Comparison of ENCODE assay signal across 9 cellular contexts in genomic region chr5:135493406-135494180, GRCh38. TPM values are rescaled to one million over a fixed set of nuclear protein-coding genes. Genes with fewer than 3 reads are reported as not detected.
A peak's percentile ranks its signal among the peaks of the same experiment; 100 is the strongest.
DNase-seq lines count a peak whose midpoint lies in the region; ATAC-seq and TF ChIP-seq lines count a peak whose summit lies in the region.
"Had no signal": no experiment of that assay in that cellular context is flagged by ENCODE, and none has a peak within 500 bp of the region (broad histone marks: within the 10 kb centered on the region; RNA-seq: fewer than 3 reads in every experiment).

No MANE protein-coding gene starts in this region.

- H3F3A ChIP-seq in GM23338 (replicated peaks; ENCODE audit: low read depth) (peaks cover 13% of the 10 kb centered on the region; the same call in 1 of the 2 replicates), PC-9 (ENCODE audit: insufficient read depth, low read depth) (no peaks in the 10 kb centered on the region)

- H3K4me1 ChIP-seq in GM23338 (ENCODE audit: insufficient read depth) (peaks cover 33% of the 10 kb centered on the region), PC-9 (replicated peaks; ENCODE audit: insufficient read depth) (peaks cover 5% of the 10 kb centered on the region), OCI-LY7 (ENCODE audit: insufficient read depth, low read length, poor library complexity, severe bottlenecking) (no peaks in the 10 kb centered on the region), spleen (peaks cover 0 to 32% (median 20%) of the 10 kb centered on the region in 6 donors)

- H3K9me2 ChIP-seq in GM23338 (ENCODE audit: insufficient read depth) = peaks cover 4% of the 10 kb centered on the region; the same call in 1 of the 2 replicates
- no peaks in the 10 kb centered on the region for H3K9me2 ChIP-seq in PC-9 (ENCODE audit: insufficient read depth)
- no peaks in the 10 kb centered on the region for H3K9me2 ChIP-seq in OCI-LY7 (ENCODE audit: insufficient read depth, low read length)

- no peak for ATAC-seq in GM23338

- CTCF ChIA-PET in PC-9 (lab: Charles Lee) = interaction anchor here (0.6 kb wide), 1 partner anchor 399 kb away, joined by 3 read pairs; no protein-coding TSS in a partner anchor
- CTCF ChIA-PET in OCI-LY7 (lab: Charles Lee; ENCODE audit: unreplicated experiment) = no interaction called here

- H3K9me3 ChIP-seq in PC-9 (ENCODE audit: insufficient read depth, low read depth) (no peaks in the 10 kb centered on the region), OCI-LY7 (ENCODE audit: low read length) (no peaks in the 10 kb centered on the region), spleen (no peaks in the 10 kb centered on the region)

- H3K27ac Mint-ChIP-seq in GM23338 = no peak overlapping the region
- H3K27ac Mint-ChIP-seq in activated CD4-positive, alpha-beta T cell treated with anti-CD3 and anti-CD28 coated beads, Interleukin-2, amount 10 ng/mL, durations not matched to agents 24 days and 14 days = no peak overlapping the region

- peaks cover 29% of the 10 kb centered on the region for H3K4me1 Mint-ChIP-seq in GM23338
- peaks cover 4% of the 10 kb centered on the region for H3K4me1 Mint-ChIP-seq in activated CD4-positive, alpha-beta T cell treated with anti-CD3 and anti-CD28 coated beads, Interleukin-2, amount 10 ng/mL, durations not matched to agents 24 days and 14 days

- H4K20me1 ChIP-seq in GM23338 (replicated peaks; ENCODE audit: insufficient read depth) (peaks cover 10% of the 10 kb centered on the region; the same call in 1 of the 2 replicates), PC-9 (ENCODE audit: insufficient read depth) (no peaks in the 10 kb centered on the region), OCI-LY7 (ENCODE audit: insufficient read depth, low read length) (no peaks in the 10 kb centered on the region)

- no peak for TF ChIP-seq POLR2A in spleen (IDR thresholded peaks at IDR 0.05)

- intact Hi-C loops in PC-9 (cut with micrococcal nuclease; ENCODE audit: unreplicated experiment) = no loop called here
- intact Hi-C loops in OCI-LY7 (cut with micrococcal nuclease; ENCODE audit: unreplicated experiment) = no loop called here
- intact Hi-C loops in activated CD4-positive, alpha-beta T cell treated with anti-CD3 and anti-CD28 coated beads, Interleukin-2, amount 10 ng/mL, durations not matched to agents 24 days and 14 days (cut with micrococcal nuclease) = no loop called here
- intact Hi-C loops in spleen (cut with DNase I; ENCODE audit: low total_unique reads) = no loop called here

- TF ChIP-seq CTCF in GM23338 (conservative IDR thresholded peaks at IDR 0.05; ENCODE audit: low read depth in 2 of 2) = no peak
- TF ChIP-seq CTCF in PC-9 (conservative IDR thresholded peaks at IDR 0.05) = no peak
- no peak for TF ChIP-seq CTCF in OCI-LY7 (conservative IDR thresholded peaks at IDR 0.05; ENCODE audit: low read length)
- no peak for TF ChIP-seq CTCF in spleen (IDR thresholded peaks at IDR 0.05 in 8 of 11, conservative IDR thresholded peaks at IDR 0.05 in 3 of 11)

- no peak overlapping the region for H3K4me3 Mint-ChIP-seq in GM23338
- no peak overlapping the region for H3K4me3 Mint-ChIP-seq in activated CD4-positive, alpha-beta T cell treated with anti-CD3 and anti-CD28 coated beads, Interleukin-2, amount 10 ng/mL, durations not matched to agents 24 days and 14 days

- POLR2A ChIA-PET in PC-9 (lab: Charles Lee; ENCODE audit: unreplicated experiment) (no interaction called here), OCI-LY7 (lab: Charles Lee) (no interaction called here)

- H3K4me2 ChIP-seq in GM23338 (no peak overlapping the region), PC-9 (peak overlapping the region; percentile 40), OCI-LY7 (ENCODE audit: low read length) (no peak overlapping the region)

- H2AFZ ChIP-seq in GM23338 (no peak overlapping the region), PC-9 (0 out of 2 replicates have a peak overlapping the region, but pooled peaks have one; percentile 19), OCI-LY7 (ENCODE audit: low read length) (no peak overlapping the region)

- H3K36me3 Mint-ChIP-seq in GM23338 (ENCODE audit: low read depth) = no peaks in the 10 kb centered on the region
- peaks cover 2% of the 10 kb centered on the region for H3K36me3 Mint-ChIP-seq in activated CD4-positive, alpha-beta T cell treated with anti-CD3 and anti-CD28 coated beads, Interleukin-2, amount 10 ng/mL, durations not matched to agents 24 days and 14 days (ENCODE audit: low read depth)

- H3K36me3 ChIP-seq in GM23338 (ENCODE audit: insufficient read depth) (no peaks in the 10 kb centered on the region), PC-9 (ENCODE audit: low read depth) (no peaks in the 10 kb centered on the region), OCI-LY7 (ENCODE audit: insufficient read depth, low read length) (no peaks in the 10 kb centered on the region), spleen (no peaks in the 10 kb centered on the region)

- H3K9me3 Mint-ChIP-seq in GM23338 = 0 out of 3 replicates have a peak, but pooled peaks cover under 1% of the 10 kb centered on the region
- no peaks in the 10 kb centered on the region for H3K9me3 Mint-ChIP-seq in activated CD4-positive, alpha-beta T cell treated with anti-CD3 and anti-CD28 coated beads, Interleukin-2, amount 10 ng/mL, durations not matched to agents 24 days and 14 days

- no TSS peak for BruUV-seq in PC-9 (replicated peaks; lab: Mats Ljungman, UMichigan)
- BruUV-seq in OCI-LY7 (replicated peaks; lab: Mats Ljungman, UMichigan) = no TSS peak

- H3K79me2 ChIP-seq in GM23338 (replicated peaks; ENCODE audit: insufficient read depth) = no peaks in the 10 kb centered on the region
- no peaks in the 10 kb centered on the region for H3K79me2 ChIP-seq in PC-9 (ENCODE audit: low read depth)
- H3K79me2 ChIP-seq in OCI-LY7 (ENCODE audit: insufficient read depth, low read depth, low read length) = no peaks in the 10 kb centered on the region

- DNase-seq in GM23338 (ENCODE audit: low spot score) (peak; percentile 39), PC-9 (peak; percentile 4 to 49), epithelial cell of prostate (ENCODE audit: low read depth, low spot score) (peak; percentile 76), OCI-LY7 (ENCODE audit: low spot score) (no peak), spleen (no peak), GDM1 (lab: John Stamatoyannopoulos, UW) (no peak)
- no peak for DNase-seq in activated CD4-positive, alpha-beta T cell treated with anti-CD3 and anti-CD28 coated beads, Interleukin-2, amount 10 ng/mL, durations not matched to agents 24 days and 14 days
- DNase-seq: NCI-H1436 treated with DMSO at 0.1 percent for 48 hours had no signal

- H3K27ac ChIP-seq in GM23338 (ENCODE audit: low read depth) (no peak overlapping the region), PC-9 (peak overlapping the region; percentile 46; the same call in 1 of the 2 replicates), epithelial cell of prostate (peak overlapping the region; percentile 92), skin epidermis (peak overlapping the region in 17 of 21 experiments; percentile 5 to 77 (median 59)), OCI-LY7 (ENCODE audit: low read depth, low read length, poor library complexity, severe bottlenecking) (no peak overlapping the region), spleen (no peak overlapping the region)

- H3K4me3 ChIP-seq in GM23338 = no peak overlapping the region
- no peak overlapping the region for H3K4me3 ChIP-seq in PC-9
- H3K4me3 ChIP-seq in skin epidermis = no peak overlapping the region
- no peak overlapping the region for H3K4me3 ChIP-seq in OCI-LY7 (ENCODE audit: low read depth, low read length, poor library complexity, severe bottlenecking)
- no peak overlapping the region for H3K4me3 ChIP-seq in spleen

- H3K27me3 ChIP-seq in GM23338 (ENCODE audit: insufficient read depth) = peaks cover 100% of the 10 kb centered on the region
- H3K27me3 ChIP-seq in PC-9 (ENCODE audit: insufficient read depth, low read depth) = peaks cover 9% of the 10 kb centered on the region
- H3K27me3 ChIP-seq in spleen (replicated peaks in 1 of 7) = peaks cover 3 to 76% (median 36%) of the 10 kb centered on the region in 7 donors

- H3K27me3 Mint-ChIP-seq in GM23338 (ENCODE audit: insufficient read depth, low read depth, poor library complexity) = peaks cover 85% of the 10 kb centered on the region
- peaks cover 66% of the 10 kb centered on the region for H3K27me3 Mint-ChIP-seq in activated CD4-positive, alpha-beta T cell treated with anti-CD3 and anti-CD28 coated beads, Interleukin-2, amount 10 ng/mL, durations not matched to agents 24 days and 14 days

- WGBS in spleen, 5 donors = 71 to 82% (median 74%) methylated on average over 8 of the region's 8 CpGs

RNA-seq across cellular contexts. Expression of gene TIFAB, which starts 41.4 kb away (rescaled TPM):
- not detected in 2 replicates for total RNA-seq in GM23338 (2014; rRNA removed; shearing (Covaris generic))
- polyA plus RNA-seq in GM23338 (2016; fragmentation: Nextera tagmentation; extraction: Ambion mirVana) (not detected in 2 replicates), spleen (1 to 10 TPM in 1 of 3 donors, under 1 TPM in 2; 0.48 to 1.4 (median 0.74) TPM)
- total RNA-seq in PC-9 (2021) (not detected in 2 replicates), OCI-LY7 (2022) (not detected in 2 replicates), spleen (1 to 10 TPM in 4 of 7 donors, under 1 TPM in 3; 0.37 to 4.0 (median 1.8) TPM)
- total RNA-seq in OCI-LY7 (2014; rRNA removed; shearing (Covaris generic)) = not detected in 2 replicates
- total RNA-seq in activated CD4-positive, alpha-beta T cell treated with anti-CD3 and anti-CD28 coated beads, Interleukin-2, amount 10 ng/mL, durations not matched to agents 24 days and 14 days = not detected in 2 replicates

RNA-seq across cellular contexts. Expression of gene NEUROG1, which starts 42.2 kb away (rescaled TPM):
- total RNA-seq in GM23338 (2014; rRNA removed; shearing (Covaris generic)) = not detected in 2 replicates
- polyA plus RNA-seq in GM23338 (2016; fragmentation: Nextera tagmentation; extraction: Ambion mirVana) = 0.16 TPM in 1 of 2 replicates, not detected in the other
- not detected in 2 replicates for total RNA-seq in PC-9 (2021)
- not detected in 2 replicates for total RNA-seq in OCI-LY7 (2014; rRNA removed; shearing (Covaris generic))
- not detected in 2 replicates for total RNA-seq in OCI-LY7 (2022)
- total RNA-seq in activated CD4-positive, alpha-beta T cell treated with anti-CD3 and anti-CD28 coated beads, Interleukin-2, amount 10 ng/mL, durations not matched to agents 24 days and 14 days = not detected in 2 replicates
- not detected for total RNA-seq in spleen
- polyA plus RNA-seq in spleen = not detected

RNA-seq across cellular contexts. Expression of gene DCANP1, which starts 46.4 kb away (rescaled TPM):
- total RNA-seq in GM23338 (2014; rRNA removed; shearing (Covaris generic)) = not detected in 2 replicates
- polyA plus RNA-seq in GM23338 (2016; fragmentation: Nextera tagmentation; extraction: Ambion mirVana) = not detected in 2 replicates
- total RNA-seq in PC-9 (2021) = not detected in 2 replicates
- not detected in 2 replicates for total RNA-seq in OCI-LY7 (2014; rRNA removed; shearing (Covaris generic))
- total RNA-seq in OCI-LY7 (2022) = not detected in 2 replicates
- total RNA-seq in activated CD4-positive, alpha-beta T cell treated with anti-CD3 and anti-CD28 coated beads, Interleukin-2, amount 10 ng/mL, durations not matched to agents 24 days and 14 days = not detected in 2 replicates
- total RNA-seq in spleen = 1 to 10 TPM in 2 of 7 donors, under 1 TPM in 5; 0.29 to 1.2 (median 0.70) TPM
- polyA plus RNA-seq in spleen = 1 to 10 TPM in 1 of 3 donors, under 1 TPM in 2; 0.23 to 2.4 (median 0.96) TPM

Comparison
In these comparisons a context has a peak if more than half of its experiments do, and no peak if none do; other contexts are left out.
1. DNase-seq: peak in GM23338 (single experiment), PC-9 (2 of 2) and epithelial cell of prostate (single experiment); none in OCI-LY7 (single experiment), activated CD4-positive, alpha-beta T cell treated with anti-CD3 and anti-CD28 coated beads, Interleukin-2, amount 10 ng/mL, durations not matched to agents 24 days and 14 days (single experiment), spleen (single experiment) and GDM1 (single experiment).
2. H3K27ac ChIP-seq: peak in PC-9 (single experiment), epithelial cell of prostate (single experiment) and skin epidermis (17 of 21); none in GM23338 (single experiment), OCI-LY7 (single experiment) and spleen (0 of 8).